In genomic region chr10:125795111-125795510, GRCh38 we compare ENCODE assay signal across 25 cellular contexts. TPM values are rescaled to one million over a fixed set of nuclear protein-coding genes. Genes with fewer than 3 reads are reported as not detected.
DNase-seq lines count a peak whose midpoint lies in the region; ATAC-seq and TF ChIP-seq lines count a peak whose summit lies in the region.
"Had no signal": no experiment of that assay in that cellular context is flagged by ENCODE, and none has a peak within 500 bp of the region (broad histone marks: within the 10 kb centered on the region; RNA-seq: fewer than 3 reads in every experiment).

No MANE protein-coding gene starts in this region.

- no peaks in the 10 kb centered on the region for H3K27me3 Mint-ChIP-seq in activated CD4-positive, alpha-beta T cell treated with anti-CD3 and anti-CD28 coated beads, Interleukin-2, amount 10 ng/mL, durations not matched to agents 7 days and 5 days
- no peaks in the 10 kb centered on the region for H3K27me3 Mint-ChIP-seq in endothelial cell (ENCODE audit: unreplicated experiment)
- H3K27me3 Mint-ChIP-seq in neural progenitor cell (ENCODE audit: insufficient read depth, low read depth), result peaks cover 3% of the 10 kb centered on the region
- H3K27me3 Mint-ChIP-seq: stimulated activated naive CD8-positive, alpha-beta T cell treated with anti-CD3 and anti-CD28 coated beads, Interleukin-15, amount 100 ng/mL, for 72 hours had no signal

- H3K9ac ChIP-seq in neural progenitor cell, result no peak overlapping the region

- H3K36me3 ChIP-seq in aorta (ENCODE audit: control insufficient read depth in 1 of 2, insufficient read depth in 2 of 2, low read length in 1 of 2) (peaks cover 0 to 11% of the 10 kb centered on the region in 2 donors), neural progenitor cell (no peaks in the 10 kb centered on the region)

- no peak overlapping the region for H3K4me2 ChIP-seq in neural progenitor cell
- H3K4me2 ChIP-seq: GM23338 had no signal

- H3K4me1 Mint-ChIP-seq in activated CD4-positive, alpha-beta T cell treated with anti-CD3 and anti-CD28 coated beads, Interleukin-2, amount 10 ng/mL, durations not matched to agents 7 days and 5 days, result peaks cover under 1% of the 10 kb centered on the region
- H3K4me1 Mint-ChIP-seq in endothelial cell (ENCODE audit: unreplicated experiment), result no peaks in the 10 kb centered on the region
- no peaks in the 10 kb centered on the region for H3K4me1 Mint-ChIP-seq in neural progenitor cell
- H3K4me1 Mint-ChIP-seq: GM23338; stimulated activated naive CD8-positive, alpha-beta T cell treated with anti-CD3 and anti-CD28 coated beads, Interleukin-15, amount 100 ng/mL, for 72 hours had no signal

- ATAC-seq in aorta (ENCODE audit: low FRiP score) (peak; percentile 6), GM18519 (IDR thresholded peaks at IDR 0.05; ENCODE audit: low FRiP score, unreplicated experiment) (no peak)
- ATAC-seq: gastroesophageal sphincter; GM23338; stimulated activated naive CD8-positive, alpha-beta T cell treated with anti-CD3 and anti-CD28 coated beads, Interleukin-15, amount 100 ng/mL, for 72 hours; upper lobe of right lung had no signal

- no peaks in the 10 kb centered on the region for H3F3A ChIP-seq in neural progenitor cell (ENCODE audit: low read depth)

- H4K20me1 ChIP-seq in neural progenitor cell (ENCODE audit: low read depth), result no peaks in the 10 kb centered on the region

- DNase-seq in activated CD4-positive, alpha-beta T cell treated with anti-CD3 and anti-CD28 coated beads, Interleukin-2, amount 10 ng/mL, durations not matched to agents 7 days and 5 days, result no peak
- no peak for DNase-seq in activated CD4-positive, alpha-beta T cell treated with anti-CD3 and anti-CD28 coated beads, Interleukin-2, amount 50 U/mL, for 48 hours
- DNase-seq in globus pallidus (ENCODE audit: low spot score), result peak; percentile 93
- DNase-seq in middle frontal gyrus (ENCODE audit: extremely low spot score, low spot score), result peak; percentile 38
- DNase-seq in aorta, result no peak
- DNase-seq in endothelial cell (ENCODE audit: low spot score), result no peak
- no peak for DNase-seq in neural progenitor cell (ENCODE audit: low spot score)
- DNase-seq: activated CD4-positive, alpha-beta T cell treated with anti-CD3 and anti-CD28 coated beads, Interleukin-2, amount 50 U/mL, for 1 hour; activated gamma-delta T cell treated with Interleukin-2 at 50 U/mL for 16 hours; AML-193; amniotic stem cell; NCI-H1105; NCI-H524; SHP77; stimulated activated naive CD8-positive, alpha-beta T cell treated with anti-CD3 and anti-CD28 coated beads, Interleukin-15, amount 100 ng/mL, for 72 hours; upper lobe of right lung had no signal

- TF ChIP-seq CTCF in endothelial cell (IDR thresholded peaks at IDR 0.05; ENCODE audit: unreplicated experiment) (no peak), neural progenitor cell (IDR thresholded peaks at IDR 0.05) (no peak)

- no peak overlapping the region for H2AFZ ChIP-seq in neural progenitor cell (replicated peaks)
- H2AFZ ChIP-seq: GM23338 had no signal

- H3K4me3 ChIP-seq in aorta (ENCODE audit: low read length in 2 of 2), result no peak overlapping the region
- H3K4me3 ChIP-seq in neural progenitor cell, result no peak overlapping the region
- H3K4me3 ChIP-seq: gastroesophageal sphincter, GM23338, upper lobe of right lung had no signal

- H3K27ac ChIP-seq in aorta (ENCODE audit: low read depth in 1 of 2, low read length in 2 of 2) (no peak overlapping the region), neural progenitor cell (no peak overlapping the region)
- H3K27ac ChIP-seq: 22Rv1, gastroesophageal sphincter, upper lobe of right lung had no signal

- POLR2A ChIA-PET in activated CD4-positive, alpha-beta T cell treated with anti-CD3 and anti-CD28 coated beads, Interleukin-2, amount 10 ng/mL, durations not matched to agents 7 days and 5 days (lab: Charles Lee), result no interaction called here

- H3K9me3 ChIP-seq in aorta (ENCODE audit: control insufficient read depth, low read length) (no peaks in the 10 kb centered on the region), neural progenitor cell (ENCODE audit: low read depth) (no peaks in the 10 kb centered on the region)
- H3K9me3 ChIP-seq: gastroesophageal sphincter, upper lobe of right lung had no signal

- peak overlapping the region; percentile 32 for H3K27ac Mint-ChIP-seq in activated CD4-positive, alpha-beta T cell treated with anti-CD3 and anti-CD28 coated beads, Interleukin-2, amount 10 ng/mL, durations not matched to agents 7 days and 5 days
- H3K27ac Mint-ChIP-seq in endothelial cell (ENCODE audit: unreplicated experiment) (no peak overlapping the region), neural progenitor cell (no peak overlapping the region)
- H3K27ac Mint-ChIP-seq: GM23338 had no signal

- intact Hi-C loops in aorta (cut with DNase I), result no loop called here

- no peaks in the 10 kb centered on the region for H3K79me2 ChIP-seq in neural progenitor cell (ENCODE audit: low read depth)

- no peaks in the 10 kb centered on the region for H3K9me3 Mint-ChIP-seq in activated CD4-positive, alpha-beta T cell treated with anti-CD3 and anti-CD28 coated beads, Interleukin-2, amount 10 ng/mL, durations not matched to agents 7 days and 5 days
- H3K9me3 Mint-ChIP-seq in endothelial cell (ENCODE audit: unreplicated experiment), result no peaks in the 10 kb centered on the region
- H3K9me3 Mint-ChIP-seq in neural progenitor cell, result no peaks in the 10 kb centered on the region
- H3K9me3 Mint-ChIP-seq: GM23338; stimulated activated naive CD8-positive, alpha-beta T cell treated with anti-CD3 and anti-CD28 coated beads, Interleukin-15, amount 100 ng/mL, for 72 hours had no signal

- H3K27me3 ChIP-seq in aorta (ENCODE audit: control insufficient read depth in 1 of 2, insufficient read depth in 2 of 2, low read length in 1 of 2) (no peaks in the 10 kb centered on the region), neural progenitor cell (no peaks in the 10 kb centered on the region)
- H3K27me3 ChIP-seq: gastroesophageal sphincter, upper lobe of right lung had no signal

- CTCF ChIA-PET in activated CD4-positive, alpha-beta T cell treated with anti-CD3 and anti-CD28 coated beads, Interleukin-2, amount 10 ng/mL, durations not matched to agents 7 days and 5 days (lab: Charles Lee), result no interaction called here

- peaks cover 18% of the 10 kb centered on the region for H3K36me3 Mint-ChIP-seq in activated CD4-positive, alpha-beta T cell treated with anti-CD3 and anti-CD28 coated beads, Interleukin-2, amount 10 ng/mL, durations not matched to agents 7 days and 5 days (ENCODE audit: low read depth)
- H3K36me3 Mint-ChIP-seq in endothelial cell (ENCODE audit: low read depth, unreplicated experiment), result peaks cover 26% of the 10 kb centered on the region
- H3K36me3 Mint-ChIP-seq in neural progenitor cell, result peaks cover 13% of the 10 kb centered on the region

- 71 to 77% methylated on average over 2 of the region's 2 CpGs for WGBS in aorta, 2 donors

- H3K4me3 Mint-ChIP-seq in activated CD4-positive, alpha-beta T cell treated with anti-CD3 and anti-CD28 coated beads, Interleukin-2, amount 10 ng/mL, durations not matched to agents 7 days and 5 days, result no peak overlapping the region
- H3K4me3 Mint-ChIP-seq in endothelial cell (ENCODE audit: unreplicated experiment) (no peak overlapping the region), neural progenitor cell (no peak overlapping the region)
- H3K4me3 Mint-ChIP-seq: GM23338; stimulated activated naive CD8-positive, alpha-beta T cell treated with anti-CD3 and anti-CD28 coated beads, Interleukin-15, amount 100 ng/mL, for 72 hours had no signal

- H3K4me1 ChIP-seq in aorta (ENCODE audit: control insufficient read depth in 1 of 2, insufficient read depth in 2 of 2, low read length in 2 of 2) (no peaks in the 10 kb centered on the region), neural progenitor cell (no peaks in the 10 kb centered on the region)
- H3K4me1 ChIP-seq: gastroesophageal sphincter, upper lobe of right lung had no signal

RNA-seq across cellular contexts. Expression of gene MMP21, which starts 19.5 kb away (rescaled TPM):
- under 1 TPM in 1 of 2 experiments, not detected in 1; 0.10 TPM for total RNA-seq in activated CD4-positive, alpha-beta T cell treated with anti-CD3 and anti-CD28 coated beads, Interleukin-2, amount 10 ng/mL, durations not matched to agents 7 days and 5 days
- under 1 TPM; 0.16 to 0.33 TPM for total RNA-seq in aorta
- polyA plus RNA-seq in aorta, result not detected
- total RNA-seq in endothelial cell (ENCODE audit: unreplicated experiment), result not detected
- total RNA-seq in neural progenitor cell (ENCODE audit: low replicate concordance), result not detected in 2 replicates
- total RNA-seq: chondrocyte, endothelial cell of umbilical vein, GM23338, HT1080, LHCN-M2, omental fat pad, upper lobe of right lung had no signal
- polyA plus RNA-seq: GM23338 had no signal

RNA-seq across cellular contexts. Expression of gene UROS, which starts 27.9 kb away (rescaled TPM):
- total RNA-seq in activated CD4-positive, alpha-beta T cell treated with anti-CD3 and anti-CD28 coated beads, Interleukin-2, amount 10 ng/mL, durations not matched to agents 7 days and 5 days, result 10 to 100 TPM; 40.4 to 43.3 TPM
- 10 to 100 TPM; 23.2 to 29.9 TPM for total RNA-seq in aorta
- 10 to 100 TPM; 32.9 to 39.1 TPM for polyA plus RNA-seq in aorta
- total RNA-seq in endothelial cell (ENCODE audit: unreplicated experiment), result 61.5 TPM
- 76.3 and 82.2 TPM in 2 replicates for total RNA-seq in neural progenitor cell (ENCODE audit: low replicate concordance)

RNA-seq across cellular contexts. Expression of gene BCCIP, which starts 28.2 kb away (rescaled TPM):
- total RNA-seq in activated CD4-positive, alpha-beta T cell treated with anti-CD3 and anti-CD28 coated beads, Interleukin-2, amount 10 ng/mL, durations not matched to agents 7 days and 5 days, result 10 to 100 TPM; 56.4 to 60.6 TPM
- total RNA-seq in aorta (10 to 100 TPM; 30.5 to 36.1 TPM), endothelial cell (ENCODE audit: unreplicated experiment) (39.4 TPM), neural progenitor cell (ENCODE audit: low replicate concordance) (76.5 and 122 TPM in 2 replicates)
- polyA plus RNA-seq in aorta, result 10 to 100 TPM; 40.7 to 55.0 TPM

Comparison
In these comparisons a context has a peak if more than half of its experiments do, and no peak if none do; other contexts are left out.
1. DNase-seq: peak in globus pallidus (single experiment) and middle frontal gyrus (single experiment); none in activated CD4-positive, alpha-beta T cell treated with anti-CD3 and anti-CD28 coated beads, Interleukin-2, amount 10 ng/mL, durations not matched to agents 7 days and 5 days (single experiment), activated CD4-positive, alpha-beta T cell treated with anti-CD3 and anti-CD28 coated beads, Interleukin-2, amount 50 U/mL, for 48 hours (0 of 2), aorta (0 of 2), endothelial cell (single experiment) and neural progenitor cell (single experiment).